21 cellular contexts compared by ENCODE assay signal in genomic region chr6:144083172-144083571, GRCh38. TPM values are rescaled to one million over a fixed set of nuclear protein-coding genes. Genes with fewer than 3 reads are reported as not detected.
A peak's percentile ranks its signal among the peaks of the same experiment; 100 is the strongest.
DNase-seq lines count a peak whose midpoint lies in the region; ATAC-seq and TF ChIP-seq lines count a peak whose summit lies in the region.
"Had no signal": no experiment of that assay in that cellular context is flagged by ENCODE, and none has a peak within 500 bp of the region (broad histone marks: within the 10 kb centered on the region; RNA-seq: fewer than 3 reads in every experiment).

No MANE protein-coding gene starts in this region.

- H3K4me2 ChIP-seq in PC-3 (ENCODE audit: low read length) (no peak overlapping the region), MM.1S (ENCODE audit: low read depth, low read length) (no peak overlapping the region)
- H3K4me2 ChIP-seq: GM23338 had no signal

- H3K4me3 ChIP-seq in PC-3 (ENCODE audit: low read length) (no peak overlapping the region), MM.1S (ENCODE audit: low read length) (no peak overlapping the region)
- H3K4me3 ChIP-seq: GM23338 had no signal

- H3F3A ChIP-seq in PC-3 (ENCODE audit: low read length, unreplicated experiment) (no peaks in the 10 kb centered on the region), MM.1S (ENCODE audit: insufficient read depth, low read length) (no peaks in the 10 kb centered on the region)

- TF ChIP-seq CTCF in GM10266 (IDR thresholded peaks at IDR 0.05; ENCODE audit: control insufficient read depth, insufficient read depth, low read depth, missing control alignments) (no peak), PC-3 (conservative IDR thresholded peaks at IDR 0.05; ENCODE audit: low read depth, low read length) (no peak), MM.1S (IDR thresholded peaks at IDR 0.05; ENCODE audit: low read length) (no peak)

- H3K79me2 ChIP-seq in PC-3 (ENCODE audit: low read length): no peaks in the 10 kb centered on the region
- no peaks in the 10 kb centered on the region for H3K79me2 ChIP-seq in MM.1S (ENCODE audit: low read length)

- intact Hi-C loops in PC-3 (cut with micrococcal nuclease): no loop called here

- CTCF ChIA-PET in PC-3 (lab: Charles Lee): no interaction called here

- DNase-seq in GM10266 (ENCODE audit: extremely low spot score) (peak; percentile 38), PC-3 (no peak), MM.1S (no peak), NCI-H146 treated with DMSO at 0.1 percent for 48 hours (lab: John Stamatoyannopoulos, UW; ENCODE audit: unreplicated experiment) (no peak)
- no peak for DNase-seq in stimulated activated naive CD4-positive, alpha-beta T cell (lab: John Stamatoyannopoulos, UW)
- DNase-seq: BE2C; CD4-positive, alpha-beta T cell; DMS79 treated with DMSO at 0.1 percent for 48 hours; Karpas-422; NCI-H1092 treated with DMSO at 0.1 percent for 48 hours; NCI-H146; NCI-H748 treated with DMSO at 0.1 percent for 48 hours; NK-92 treated with Interleukin-12 subunit alpha and Interleukin-12 subunit beta, amount 100 ng/mL, for 24 hours; RPMI8226; SIG-M5; T-cell had no signal

- H4K20me1 ChIP-seq in PC-3 (ENCODE audit: low read length): no peaks in the 10 kb centered on the region
- no peaks in the 10 kb centered on the region for H4K20me1 ChIP-seq in MM.1S (ENCODE audit: insufficient read depth, low read length)

- H3K36me3 ChIP-seq in PC-3 (ENCODE audit: low read depth, low read length) (no peaks in the 10 kb centered on the region), MM.1S (replicated peaks; ENCODE audit: insufficient read depth, low read length) (no peaks in the 10 kb centered on the region)
- H3K36me3 ChIP-seq: BE2C had no signal

- no TSS peak for BruUV-seq in PC-3 (replicated peaks; lab: Mats Ljungman, UMichigan)

- no peaks in the 10 kb centered on the region for H3K9me3 ChIP-seq in PC-3 (ENCODE audit: low read length)
- H3K9me3 ChIP-seq in MM.1S (replicated peaks; ENCODE audit: insufficient read depth, low read length): no peaks in the 10 kb centered on the region
- H3K9me3 ChIP-seq: BE2C had no signal

- no peaks in the 10 kb centered on the region for H3K4me1 ChIP-seq in PC-3 (ENCODE audit: insufficient read depth, low read length)
- H3K4me1 ChIP-seq in MM.1S (ENCODE audit: low read length): no peaks in the 10 kb centered on the region; the same call in 1 of the 2 replicates
- H3K4me1 ChIP-seq: BE2C had no signal

- ATAC-seq in GM18858 (IDR thresholded peaks at IDR 0.05; ENCODE audit: unreplicated experiment) (peak; percentile 54), HG02678 (IDR thresholded peaks at IDR 0.05; ENCODE audit: unreplicated experiment) (peak; percentile 53), PC-3 (peak; percentile 79; the same call in 1 of the 2 replicates)
- ATAC-seq: GM23338, HCT116, SK-N-SH treated with all-trans-retinoic acid at 6 μM for 48 hours, T-cell had no signal

- POLR2A ChIA-PET in PC-3 (lab: Charles Lee; ENCODE audit: unreplicated experiment): no interaction called here

- H3K27ac ChIP-seq in PC-3 (ENCODE audit: low read length) (no peak overlapping the region), MM.1S (ENCODE audit: low read length) (no peak overlapping the region)

- H3K9me2 ChIP-seq in PC-3 (replicated peaks; ENCODE audit: low read length) (no peaks in the 10 kb centered on the region), MM.1S (replicated peaks; ENCODE audit: insufficient read depth, low read length) (no peaks in the 10 kb centered on the region)

- H3K27me3 ChIP-seq in PC-3 (ENCODE audit: low read length): no peaks in the 10 kb centered on the region
- H3K27me3 ChIP-seq in MM.1S (replicated peaks; ENCODE audit: insufficient read depth, low read length): no peaks in the 10 kb centered on the region
- H3K27me3 ChIP-seq: BE2C had no signal

- no peak overlapping the region for H2AFZ ChIP-seq in PC-3 (ENCODE audit: low read length)
- no peak overlapping the region for H2AFZ ChIP-seq in MM.1S (ENCODE audit: low read length)
- H2AFZ ChIP-seq: GM23338 had no signal

- no peak overlapping the region for H3K9ac ChIP-seq in PC-3 (ENCODE audit: low read length)
- H3K9ac ChIP-seq in MM.1S (ENCODE audit: low read length): no peak overlapping the region

RNA-seq across cellular contexts. Expression of gene SF3B5, which starts 12.2 kb away (rescaled TPM):
- total RNA-seq in PC-3 (2014; rRNA removed): 124 and 139 TPM in 2 replicates
